In the genomic region with DNA sequence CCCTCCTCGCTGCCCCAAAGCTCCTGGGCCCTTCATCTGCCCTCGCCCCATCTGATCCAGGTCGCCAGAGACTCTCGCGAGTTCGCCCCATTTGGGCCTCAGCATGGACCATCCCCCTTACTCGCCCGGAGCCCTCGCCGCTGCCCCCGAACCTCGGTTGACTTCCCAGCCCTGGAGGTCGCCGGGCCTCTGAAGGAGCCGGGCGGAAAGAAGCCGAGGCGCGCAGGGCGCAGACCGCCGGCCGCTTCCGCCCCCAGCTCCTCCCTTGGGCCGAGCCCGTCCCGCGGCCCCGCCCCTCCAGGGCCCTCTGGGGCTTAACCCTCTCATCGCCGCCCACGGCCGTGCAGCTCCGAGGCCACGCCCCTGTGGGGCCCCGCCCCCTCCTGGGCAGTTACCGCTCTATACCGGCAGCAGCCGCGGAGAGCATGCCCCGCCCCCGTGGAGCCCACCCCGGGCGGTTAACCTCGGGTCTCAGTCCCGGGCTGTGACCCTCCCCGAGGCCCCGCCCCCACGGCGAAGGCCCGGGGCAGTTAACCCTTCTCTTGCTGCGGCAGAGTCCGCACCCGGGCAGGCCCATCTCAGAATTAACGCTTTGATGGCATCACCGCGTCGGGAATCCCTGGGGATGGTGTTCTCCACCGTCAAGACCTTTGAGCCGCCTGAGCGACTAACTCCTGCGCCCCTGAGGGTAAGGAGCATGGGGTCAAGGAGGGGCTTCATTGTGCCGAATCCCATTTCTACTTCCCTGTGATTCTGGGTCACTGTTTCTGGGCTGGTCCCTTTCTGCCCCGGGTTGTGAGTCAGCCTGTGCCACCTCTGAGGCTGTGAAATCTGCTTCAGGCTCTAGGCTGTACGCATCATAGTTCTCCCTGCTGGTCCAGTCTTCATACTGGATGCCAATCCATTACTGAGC, we compare ENCODE assay signal across 8 cellular contexts. TPM values are rescaled to one million over a fixed set of nuclear protein-coding genes. Genes with fewer than 3 reads are reported as not detected.
A peak's percentile ranks its signal among the peaks of the same experiment; 100 is the strongest.
DNase-seq lines count a peak whose midpoint lies in the region; ATAC-seq and TF ChIP-seq lines count a peak whose summit lies in the region.

A gene with protein sequence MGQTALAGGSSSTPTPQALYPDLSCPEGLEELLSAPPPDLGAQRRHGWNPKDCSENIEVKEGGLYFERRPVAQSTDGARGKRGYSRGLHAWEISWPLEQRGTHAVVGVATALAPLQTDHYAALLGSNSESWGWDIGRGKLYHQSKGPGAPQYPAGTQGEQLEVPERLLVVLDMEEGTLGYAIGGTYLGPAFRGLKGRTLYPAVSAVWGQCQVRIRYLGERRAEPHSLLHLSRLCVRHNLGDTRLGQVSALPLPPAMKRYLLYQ (minus strand): TSS at position 210 of the 913 bp plus-strand sequence. CDS start 402 bp downstream, outside the sequence.

- peaks cover 47 to 60% (median 54%) of the 10 kb centered on the region in 10 experiments for H3K4me1 ChIP-seq in BLaER1 treated with 17β-estradiol and CSF1 and Interleukin-3, amounts not matched to agents 10 nM and 100 nM
- H3K4me1 ChIP-seq in colonic mucosa: peaks cover 19% of the 10 kb centered on the region

- H3K27ac ChIP-seq in BLaER1 treated with 17β-estradiol and CSF1 and Interleukin-3, amounts not matched to agents 10 nM and 100 nM: peak within 1 kb of the TSS; percentile 57 to 94 (median 86)
- peak within 1 kb of the TSS; percentile 77 for H3K27ac ChIP-seq in colonic mucosa

- peak within 1 kb of the TSS; percentile 88 for H3K27ac Mint-ChIP-seq in activated CD4-positive, alpha-beta T cell treated with anti-CD3 and anti-CD28 coated beads, Interleukin-2, amount 10 ng/mL, durations not matched to agents 24 days and 14 days

- H3K4me2 ChIP-seq in BLaER1 treated with 17β-estradiol and CSF1 and Interleukin-3, amounts not matched to agents 10 nM and 100 nM: peak within 1 kb of the TSS; percentile 94 to 100 (median 99)

- peak within 1 kb of the TSS; percentile 89 for H3K4me3 Mint-ChIP-seq in activated CD4-positive, alpha-beta T cell treated with anti-CD3 and anti-CD28 coated beads, Interleukin-2, amount 10 ng/mL, durations not matched to agents 24 days and 14 days

- no peaks in the 10 kb centered on the region for H3K9me3 ChIP-seq in BLaER1 treated with 17β-estradiol and CSF1 and Interleukin-3, amounts not matched to agents 10 nM and 100 nM (replicated peaks in 1 of 11)
- no peaks in the 10 kb centered on the region for H3K9me3 ChIP-seq in colonic mucosa

- H3K9me3 Mint-ChIP-seq in activated CD4-positive, alpha-beta T cell treated with anti-CD3 and anti-CD28 coated beads, Interleukin-2, amount 10 ng/mL, durations not matched to agents 24 days and 14 days: no peaks in the 10 kb centered on the region

- H3K36me3 ChIP-seq in BLaER1 treated with 17β-estradiol and CSF1 and Interleukin-3, amounts not matched to agents 10 nM and 100 nM: peaks cover 29 to 73% (median 47%) of the 10 kb centered on the region in 11 experiments
- H3K36me3 ChIP-seq in colonic mucosa: peaks cover 12% of the 10 kb centered on the region

- ATAC-seq in GM19372 (IDR thresholded peaks at IDR 0.05; ENCODE audit: low read depth, unreplicated experiment): peak; percentile 74
- ATAC-seq in HG03520 (IDR thresholded peaks at IDR 0.05; ENCODE audit: unreplicated experiment): peak; percentile 75

- H3K9ac ChIP-seq in BLaER1 treated with 17β-estradiol and CSF1 and Interleukin-3, amounts not matched to agents 10 nM and 100 nM: peak within 1 kb of the TSS; percentile 82 to 99 (median 90)
- peak within 1 kb of the TSS; percentile 81 to 95 for H3K9ac ChIP-seq in colonic mucosa (ENCODE audit: low read depth in 2 of 2, low read length in 2 of 2)

- DNase-seq in NCI-H69 (lab: John Stamatoyannopoulos, UW) (peak; percentile 98), colonic mucosa (peak; percentile 99), left kidney (ENCODE audit: low read depth, low spot score) (peak; percentile 99)
- DNase-seq in activated CD4-positive, alpha-beta T cell treated with anti-CD3 and anti-CD28 coated beads, Interleukin-2, amount 10 ng/mL, durations not matched to agents 24 days and 14 days: peak; percentile 100
- peak; percentile 98 for DNase-seq in stimulated activated CD4-positive, alpha-beta T cell treated with anti-CD3 and anti-CD28 coated beads, Interleukin-1b, Interleukin-23, amount 100 ng/mL, for 48 hours

- H3K4me3 ChIP-seq in BLaER1 treated with 17β-estradiol and CSF1 and Interleukin-3, amounts not matched to agents 10 nM and 100 nM: peak within 1 kb of the TSS; percentile 66 to 92 (median 76)
- H3K4me3 ChIP-seq in colonic mucosa: peak within 1 kb of the TSS; percentile 80

- no peaks in the 10 kb centered on the region for H3K27me3 ChIP-seq in BLaER1 treated with 17β-estradiol and CSF1 and Interleukin-3, amounts not matched to agents 10 nM and 100 nM
- no peaks in the 10 kb centered on the region for H3K27me3 ChIP-seq in colonic mucosa

- TF ChIP-seq CTCF in colonic mucosa (IDR thresholded peaks at IDR 0.05): no peak

- intact Hi-C loops in activated CD4-positive, alpha-beta T cell treated with anti-CD3 and anti-CD28 coated beads, Interleukin-2, amount 10 ng/mL, durations not matched to agents 24 days and 14 days (cut with micrococcal nuclease): loop anchor here (1.0 to 5.0 kb wide), 11 partner anchors 18 to 339 kb away; partner anchors contain the start of genes C1RL, CHD4, ENO2 and GAPDH
- intact Hi-C loops in colonic mucosa (cut with DNase I): no loop called here

- no peaks in the 10 kb centered on the region for H3K27me3 Mint-ChIP-seq in activated CD4-positive, alpha-beta T cell treated with anti-CD3 and anti-CD28 coated beads, Interleukin-2, amount 10 ng/mL, durations not matched to agents 24 days and 14 days

- H3K36me3 Mint-ChIP-seq in activated CD4-positive, alpha-beta T cell treated with anti-CD3 and anti-CD28 coated beads, Interleukin-2, amount 10 ng/mL, durations not matched to agents 24 days and 14 days (ENCODE audit: low read depth): peaks cover 59% of the 10 kb centered on the region

- H4K20me1 ChIP-seq in BLaER1 treated with 17β-estradiol and CSF1 and Interleukin-3, amounts not matched to agents 10 nM and 100 nM: peaks cover 38 to 46% (median 40%) of the 10 kb centered on the region in 11 experiments

- peaks cover 50% of the 10 kb centered on the region for H3K4me1 Mint-ChIP-seq in activated CD4-positive, alpha-beta T cell treated with anti-CD3 and anti-CD28 coated beads, Interleukin-2, amount 10 ng/mL, durations not matched to agents 24 days and 14 days

RNA-seq across cellular contexts. Expression of the gene that starts here (rescaled TPM):
- total RNA-seq in activated CD4-positive, alpha-beta T cell treated with anti-CD3 and anti-CD28 coated beads, Interleukin-2, amount 10 ng/mL, durations not matched to agents 24 days and 14 days: 3.4 TPM in 2 replicates
- total RNA-seq in colonic mucosa: 10 to 100 TPM in 1 of 2 donors, 1 to 10 TPM in 1; 8.4 to 19.8 TPM

Comparison
In these comparisons a context has a peak if more than half of its experiments do, and no peak if none do; other contexts are left out.
1. Peak in every context shown above with its lines: DNase-seq, ATAC-seq, H3K4me3 ChIP-seq and H3K27ac ChIP-seq.